In the genomic region with DNA sequence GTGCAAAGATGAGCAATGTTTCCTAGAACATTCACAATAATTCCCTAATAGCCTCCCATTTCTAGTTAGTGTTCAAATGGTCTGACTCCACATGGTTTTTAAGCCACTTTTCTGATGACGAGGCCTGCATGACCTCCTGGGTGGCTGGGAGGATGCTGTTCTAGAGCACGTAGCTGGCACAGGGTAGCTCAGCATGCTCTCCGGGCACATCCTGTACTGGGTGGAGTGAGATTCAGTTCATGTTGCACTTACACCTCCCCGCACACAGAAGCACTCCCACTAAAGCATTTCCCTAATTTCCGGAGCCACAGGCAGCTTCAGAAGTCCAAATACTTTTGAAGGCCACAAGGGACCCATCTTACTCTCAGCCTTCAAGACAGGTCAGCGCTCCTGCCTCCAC, we compare ENCODE assay signal across 16 cellular contexts.
DNase-seq lines count a peak whose midpoint lies in the region; TF ChIP-seq lines count a peak whose summit lies in the region.
"Had no signal": no experiment of that assay in that cellular context is flagged by ENCODE, and none has a peak within 500 bp of the region (broad histone marks: within the 10 kb centered on the region; RNA-seq: fewer than 3 reads in every experiment).

No MANE protein-coding gene starts in this region.

- H3K27me3 ChIP-seq in testis = no peaks in the 10 kb centered on the region
- H3K27me3 ChIP-seq: BLaER1 had no signal

- no peaks in the 10 kb centered on the region for H3K36me3 ChIP-seq in testis (ENCODE audit: low read depth, missing control alignments)
- H3K36me3 ChIP-seq: BLaER1 had no signal

- peak overlapping the region; percentile 80 to 91 (median 87) for H3K27ac Mint-ChIP-seq in nephron
- H3K27ac Mint-ChIP-seq in activated CD4-positive, alpha-beta memory T cell treated with anti-CD3 and anti-CD28 coated beads, Interleukin-2, amount 10 ng/mL, durations not matched to agents 7 days and 5 days = no peak overlapping the region
- H3K27ac Mint-ChIP-seq: GM23338 had no signal

- no peaks in the 10 kb centered on the region for H3K27me3 Mint-ChIP-seq in nephron (ENCODE audit: low read depth)
- no peaks in the 10 kb centered on the region for H3K27me3 Mint-ChIP-seq in activated CD4-positive, alpha-beta memory T cell treated with anti-CD3 and anti-CD28 coated beads, Interleukin-2, amount 10 ng/mL, durations not matched to agents 7 days and 5 days
- H3K27me3 Mint-ChIP-seq: CD8-positive, alpha-beta memory T cell had no signal

- WGBS in testis, 2 donors = 40 to 47% methylated on average over 6 of the region's 6 CpGs

- no peak overlapping the region for H3K27ac ChIP-seq in testis
- H3K27ac ChIP-seq: BLaER1, RWPE1 had no signal

- H3K4me3 Mint-ChIP-seq in nephron = no peak overlapping the region
- no peak overlapping the region for H3K4me3 Mint-ChIP-seq in activated CD4-positive, alpha-beta memory T cell treated with anti-CD3 and anti-CD28 coated beads, Interleukin-2, amount 10 ng/mL, durations not matched to agents 7 days and 5 days
- H3K4me3 Mint-ChIP-seq: CD8-positive, alpha-beta memory T cell; GM23338 had no signal

- H3K36me3 Mint-ChIP-seq in nephron (ENCODE audit: low read depth) = no peaks in the 10 kb centered on the region
- H3K36me3 Mint-ChIP-seq in activated CD4-positive, alpha-beta memory T cell treated with anti-CD3 and anti-CD28 coated beads, Interleukin-2, amount 10 ng/mL, durations not matched to agents 7 days and 5 days (ENCODE audit: low read depth) = peaks cover 3% of the 10 kb centered on the region

- peaks cover 28% of the 10 kb centered on the region for H3K4me1 ChIP-seq in testis

- POLR2A ChIA-PET in activated CD4-positive, alpha-beta memory T cell treated with anti-CD3 and anti-CD28 coated beads, Interleukin-2, amount 10 ng/mL, durations not matched to agents 7 days and 5 days (lab: Charles Lee) = no interaction called here

- no peak for TF ChIP-seq POLR2A in testis (IDR thresholded peaks at IDR 0.05)

- peak; percentile 47 for DNase-seq in brain pericyte (ENCODE audit: low read depth, low spot score)
- peak; percentile 62 for DNase-seq in foreskin fibroblast
- peak; percentile 30 for DNase-seq in testis
- no peak for DNase-seq in NCI-H2196 (lab: John Stamatoyannopoulos, UW; ENCODE audit: unreplicated experiment)
- DNase-seq in activated CD4-positive, alpha-beta memory T cell treated with anti-CD3 and anti-CD28 coated beads, Interleukin-2, amount 10 ng/mL, durations not matched to agents 7 days and 5 days = no peak
- no peak for DNase-seq in NCI-H187 (lab: John Stamatoyannopoulos, UW)
- DNase-seq in mesenteric fat pad (ENCODE audit: low spot score) = no peak
- DNase-seq: CD8-positive, alpha-beta memory T cell; NCI-H2107; NCI-H345; NCI-H69; NK-92 treated with Interleukin-12 subunit alpha and Interleukin-12 subunit beta, amount 100 ng/mL, for 24 hours had no signal

- CTCF ChIA-PET in activated CD4-positive, alpha-beta memory T cell treated with anti-CD3 and anti-CD28 coated beads, Interleukin-2, amount 10 ng/mL, durations not matched to agents 7 days and 5 days (lab: Charles Lee) = no interaction called here

- TF ChIP-seq CTCF in foreskin fibroblast (IDR thresholded peaks at IDR 0.05; ENCODE audit: low read depth, low read length) (no peak), nephron (IDR thresholded peaks at IDR 0.05; ENCODE audit: unreplicated experiment in 3 of 3) (no peak), testis (IDR thresholded peaks at IDR 0.05) (no peak)

- intact Hi-C loops in testis (cut with DNase I; ENCODE audit: low total_unique reads) = no loop called here

- peaks cover 67% of the 10 kb centered on the region for H3K4me1 Mint-ChIP-seq in nephron
- H3K4me1 Mint-ChIP-seq in activated CD4-positive, alpha-beta memory T cell treated with anti-CD3 and anti-CD28 coated beads, Interleukin-2, amount 10 ng/mL, durations not matched to agents 7 days and 5 days = no peaks in the 10 kb centered on the region
- H3K4me1 Mint-ChIP-seq: CD8-positive, alpha-beta memory T cell had no signal

- H3K4me3 ChIP-seq in foreskin fibroblast (ENCODE audit: low read depth in 1 of 2, low read length in 2 of 2) = no peak overlapping the region
- H3K4me3 ChIP-seq in testis = no peak overlapping the region
- H3K4me3 ChIP-seq: BLaER1, GM23338 had no signal

- no peaks in the 10 kb centered on the region for H3K9me3 Mint-ChIP-seq in nephron
- H3K9me3 Mint-ChIP-seq in activated CD4-positive, alpha-beta memory T cell treated with anti-CD3 and anti-CD28 coated beads, Interleukin-2, amount 10 ng/mL, durations not matched to agents 7 days and 5 days = no peaks in the 10 kb centered on the region
- H3K9me3 Mint-ChIP-seq: CD8-positive, alpha-beta memory T cell; GM23338 had no signal

- no peaks in the 10 kb centered on the region for H3K9me3 ChIP-seq in testis
- H3K9me3 ChIP-seq: BLaER1 had no signal

Comparison
In these comparisons a context has a peak if more than half of its experiments do, and no peak if none do; other contexts are left out.
1. DNase-seq: peak in brain pericyte (single experiment), foreskin fibroblast (2 of 2) and testis (single experiment); none in NCI-H2196 (single experiment), activated CD4-positive, alpha-beta memory T cell treated with anti-CD3 and anti-CD28 coated beads, Interleukin-2, amount 10 ng/mL, durations not matched to agents 7 days and 5 days (single experiment), NCI-H187 (0 of 2) and mesenteric fat pad (single experiment).